ENCODE assay signal across 12 cellular contexts in genomic region chr12:124487065-124487833, GRCh38.
A peak's percentile ranks its signal among the peaks of the same experiment; 100 is the strongest.
DNase-seq lines count a peak whose midpoint lies in the region; ATAC-seq, FAIRE-seq and TF ChIP-seq lines count a peak whose summit lies in the region.
"Had no signal": no experiment of that assay in that cellular context is flagged by ENCODE, and none has a peak within 500 bp of the region (broad histone marks: within the 10 kb centered on the region; RNA-seq: fewer than 3 reads in every experiment).

No MANE protein-coding gene starts in this region.

- no TSS peak for BruUV-seq in K562 (replicated peaks; lab: Mats Ljungman, UMichigan)

- TF ChIP-seq EP300 in K562 (IDR thresholded peaks at IDR 0.05; ENCODE audit: low read length), result no peak

- 0 out of 2 replicates have a peak overlapping the region, but pooled peaks have one; percentile 13 for H2AFZ ChIP-seq in K562 (ENCODE audit: low read depth, low read length)

- H3K4me2 ChIP-seq in K562 (ENCODE audit: insufficient read depth, low read length), result peak overlapping the region; percentile 25; the same call in 1 of the 2 replicates

- H3K36me3 Mint-ChIP-seq in stimulated activated memory B cell treated with anti-CD40 and anti-IgM and Interleukin-4, amounts not matched to agents 10 μg/mL and 1 μg/mL and 100 μg/mL, for 72 hours, result peaks cover 50% of the 10 kb centered on the region
- H3K36me3 Mint-ChIP-seq: natural killer cell treated with Interleukin-12 subunit alpha and Interleukin-12 subunit beta and Interleukin-15 and Interleukin-18, amount 100 ng/mL, for 72 hours had no signal

- ATAC-seq in K562 (peak; percentile 81), HG02642 (IDR thresholded peaks at IDR 0.05; ENCODE audit: poor library complexity, unreplicated experiment) (no peak)
- no peak for ATAC-seq in stimulated activated memory B cell treated with anti-CD40 and anti-IgM and Interleukin-4, amounts not matched to agents 10 μg/mL and 1 μg/mL and 100 μg/mL, for 72 hours
- ATAC-seq: natural killer cell treated with Interleukin-12 subunit alpha and Interleukin-12 subunit beta and Interleukin-15 and Interleukin-18, amount 100 ng/mL, for 72 hours had no signal

- no peak overlapping the region for H3K4me3 Mint-ChIP-seq in stimulated activated memory B cell treated with anti-CD40 and anti-IgM and Interleukin-4, amounts not matched to agents 10 μg/mL and 1 μg/mL and 100 μg/mL, for 72 hours
- H3K4me3 Mint-ChIP-seq: natural killer cell treated with Interleukin-12 subunit alpha and Interleukin-12 subunit beta and Interleukin-15 and Interleukin-18, amount 100 ng/mL, for 72 hours had no signal

- no peaks in the 10 kb centered on the region for H3K27me3 Mint-ChIP-seq in stimulated activated memory B cell treated with anti-CD40 and anti-IgM and Interleukin-4, amounts not matched to agents 10 μg/mL and 1 μg/mL and 100 μg/mL, for 72 hours
- H3K27me3 Mint-ChIP-seq: natural killer cell treated with Interleukin-12 subunit alpha and Interleukin-12 subunit beta and Interleukin-15 and Interleukin-18, amount 100 ng/mL, for 72 hours had no signal

- peaks cover 3% of the 10 kb centered on the region for H3K9me3 Mint-ChIP-seq in stimulated activated memory B cell treated with anti-CD40 and anti-IgM and Interleukin-4, amounts not matched to agents 10 μg/mL and 1 μg/mL and 100 μg/mL, for 72 hours
- H3K9me3 Mint-ChIP-seq: natural killer cell treated with Interleukin-12 subunit alpha and Interleukin-12 subunit beta and Interleukin-15 and Interleukin-18, amount 100 ng/mL, for 72 hours had no signal

- CTCF ChIA-PET in K562 (lab: Yijun Ruan, JAX; ENCODE audit: low intra/inter-chr PET ratio), result no interaction called here

- peaks cover 38 to 82% of the 10 kb centered on the region in 2 experiments for H3K4me1 ChIP-seq in K562 (replicated peaks in 1 of 2; ENCODE audit: control insufficient read depth in 2 of 2, insufficient read depth in 2 of 2, low read length in 2 of 2)
- H3K4me1 ChIP-seq in kidney (ENCODE audit: control insufficient read depth in 1 of 2, insufficient read depth in 1 of 2, low read depth in 1 of 2, low read length in 2 of 2), result peaks cover 0 to 10% of the 10 kb centered on the region in 2 donors
- H3K4me1 ChIP-seq in effector memory CD4-positive, alpha-beta T cell (ENCODE audit: control insufficient read depth, insufficient read depth, low read length, poor library complexity, severe bottlenecking), result no peaks in the 10 kb centered on the region

- POLR2A ChIA-PET in K562 (lab: Yijun Ruan, JAX), result interaction anchor here (0.5 to 0.8 kb wide), 2 partner anchors 15 to 172 kb away, joined by 3 read pairs; no protein-coding TSS in a partner anchor

- H4K20me1 ChIP-seq in K562 (replicated peaks; ENCODE audit: control insufficient read depth, insufficient read depth, low read length), result peaks cover 36% of the 10 kb centered on the region

- peaks cover 37% of the 10 kb centered on the region for H3K79me2 ChIP-seq in K562 (ENCODE audit: control insufficient read depth, insufficient read depth, low read length)

- peak; percentile 60 for DNase-seq in NAMALWA (ENCODE audit: low spot score)
- DNase-seq in K562 (ENCODE audit: extremely low read depth in 1 of 4, low spot score in 3 of 4), result peak; percentile 69 to 91 (median 74)
- DNase-seq in kidney, result peak; percentile 80
- no peak for DNase-seq in effector memory CD4-positive, alpha-beta T cell
- no peak for DNase-seq in stimulated activated CD4-positive, alpha-beta T cell treated with anti-CD3 and anti-CD28 coated beads, Interleukin-1b, Interleukin-23, amount 100 ng/mL, for 48 hours
- DNase-seq: DMS153, NCI-H2171 had no signal

- H3K27ac ChIP-seq in K562 (ENCODE audit: extremely low read depth, low read depth, low read length) (peak overlapping the region; percentile 58; the same call in 2 of the 3 replicates), kidney (ENCODE audit: low read depth in 2 of 2, low read length in 2 of 2) (no peak overlapping the region)
- H3K27ac ChIP-seq in effector memory CD4-positive, alpha-beta T cell (ENCODE audit: insufficient read depth, low read length, poor library complexity, severe bottlenecking), result no peak overlapping the region

- no peak overlapping the region for H3K4me3 ChIP-seq in K562
- no peak overlapping the region for H3K4me3 ChIP-seq in kidney (ENCODE audit: low read length in 2 of 2)
- no peak overlapping the region for H3K4me3 ChIP-seq in effector memory CD4-positive, alpha-beta T cell (ENCODE audit: insufficient read depth, low read depth, low read length, poor library complexity, severe bottlenecking)

- 19% methylated on average over 26 of the region's 27 CpGs for WGBS in K562 (ENCODE audit: insufficient coverage, low coverage, missing lambda C conversion rate)

- H3K9me1 ChIP-seq in K562 (ENCODE audit: control insufficient read depth, insufficient read depth, low read length), result peaks cover 12% of the 10 kb centered on the region

- H3K36me3 ChIP-seq in K562 (ENCODE audit: control insufficient read depth, insufficient read depth, low read length), result peaks cover 41% of the 10 kb centered on the region; the same call in 2 of the 3 replicates
- H3K36me3 ChIP-seq in kidney (ENCODE audit: control insufficient read depth in 1 of 2, insufficient read depth in 2 of 2, low read length in 2 of 2), result peaks cover 0 to 20% of the 10 kb centered on the region in 2 donors
- H3K36me3 ChIP-seq in effector memory CD4-positive, alpha-beta T cell (ENCODE audit: control insufficient read depth, insufficient read depth, low read length), result peaks cover 17% of the 10 kb centered on the region

- H3K9ac ChIP-seq in K562 (ENCODE audit: insufficient read depth in 1 of 2, low read depth in 2 of 2, low read length in 2 of 2) (peak overlapping the region in 1 of 2 experiments; percentile 15; a peak in 1 of 4 replicates), kidney (ENCODE audit: low read length in 2 of 2) (no peak overlapping the region)

- TF ChIP-seq CTCF in K562 (IDR thresholded peaks at IDR 0.05 in 2 of 3, conservative IDR thresholded peaks at IDR 0.05 in 1 of 3; ENCODE audit: insufficient read depth in 2 of 3, low read depth in 1 of 3, low read length in 3 of 3) (no peak), kidney (IDR thresholded peaks at IDR 0.05; ENCODE audit: borderline replicate concordance, extremely low read depth, insufficient read depth) (no peak)

- no peaks in the 10 kb centered on the region for H3K9me3 ChIP-seq in K562 (replicated peaks; ENCODE audit: control insufficient read depth, insufficient read depth, low read depth, low read length)
- H3K9me3 ChIP-seq in kidney (ENCODE audit: control insufficient read depth in 1 of 2, low read length in 2 of 2), result no peaks in the 10 kb centered on the region
- H3K9me3 ChIP-seq in effector memory CD4-positive, alpha-beta T cell (ENCODE audit: control insufficient read depth, low read length), result no peaks in the 10 kb centered on the region

- H3K27ac Mint-ChIP-seq in stimulated activated memory B cell treated with anti-CD40 and anti-IgM and Interleukin-4, amounts not matched to agents 10 μg/mL and 1 μg/mL and 100 μg/mL, for 72 hours, result peak overlapping the region; percentile 34
- H3K27ac Mint-ChIP-seq: natural killer cell treated with Interleukin-12 subunit alpha and Interleukin-12 subunit beta and Interleukin-15 and Interleukin-18, amount 100 ng/mL, for 72 hours had no signal

- peaks cover 76% of the 10 kb centered on the region for H3K4me1 Mint-ChIP-seq in stimulated activated memory B cell treated with anti-CD40 and anti-IgM and Interleukin-4, amounts not matched to agents 10 μg/mL and 1 μg/mL and 100 μg/mL, for 72 hours

- peak; percentile 97 for FAIRE-seq in K562 (lab: Jason Lieb, UNC)
- FAIRE-seq in kidney (lab: Jason Lieb, UNC), result no peak
- FAIRE-seq: endothelial cell of umbilical vein, RCC 7860 had no signal

- in situ Hi-C loops in K562 (cut with MboI), result no loop called here

- intact Hi-C loops in K562 (cut with micrococcal nuclease) (no loop called here), kidney (cut with DNase I) (no loop called here)

- TF ChIP-seq RAD21 in K562 (CRISPR knock-in tag; conservative IDR thresholded peaks at IDR 0.05 in 1 of 2, IDR thresholded peaks at IDR 0.05 in 1 of 2), result no peak

- H3K27me3 ChIP-seq in K562 (ENCODE audit: control insufficient read depth in 2 of 2, insufficient read depth in 2 of 2, low read length in 2 of 2), result no peaks in the 10 kb centered on the region
- H3K27me3 ChIP-seq in effector memory CD4-positive, alpha-beta T cell (replicated peaks; ENCODE audit: control insufficient read depth, insufficient read depth, low read length, poor library complexity, severe bottlenecking), result no peaks in the 10 kb centered on the region

- TF ChIP-seq POLR2A in K562 (conservative IDR thresholded peaks at IDR 0.05), result no peak

TF ChIP-seq in K562, 482 proteins besides CTCF, POLR2A, EP300 and RAD21 (continues in another document):
- peak; percentile 96 for TF ChIP-seq ZBED1 (IDR thresholded peaks at IDR 0.05)
- TF ChIP-seq SMARCA4 (IDR thresholded peaks at IDR 0.05), result peak; percentile 77
- 0 out of 2 replicates have a peak, but pooled peaks have one; percentile 40 for TF ChIP-seq CTBP1 (IDR thresholded peaks at IDR 0.05; ENCODE audit: borderline replicate concordance)
- no peak for TF ChIP-seq KAT7 (CRISPR knock-in tag; IDR thresholded peaks at IDR 0.05; ENCODE audit: borderline replicate concordance)
- no peak for TF ChIP-seq MEF2D (tag; conservative IDR thresholded peaks at IDR 0.05; ENCODE audit: low read depth)
- no peak for TF ChIP-seq HDGF (IDR thresholded peaks at IDR 0.05)
- TF ChIP-seq NR2C1 (IDR thresholded peaks at IDR 0.05), result peak; percentile 72
- 0 out of 2 replicates have a peak, but pooled peaks have one; percentile 31 for TF ChIP-seq NR2C1 (tag; IDR thresholded peaks at IDR 0.05)
- TF ChIP-seq TBL1XR1 (IDR thresholded peaks at IDR 0.05; ENCODE audit: low read length in 2 of 2), result 0 out of 4 replicates have a peak, but pooled peaks of 1 of the 2 experiments have one; percentile 23
- TF ChIP-seq TBP (optimal IDR thresholded peaks at IDR 0.05; ENCODE audit: low read depth, low read length), result no peak
- TF ChIP-seq NFIX (CRISPR knock-in tag; IDR thresholded peaks at IDR 0.05; ENCODE audit: low read depth), result peak; percentile 1; the same call in 1 of the 2 replicates
- TF ChIP-seq NUFIP1 (IDR thresholded peaks at IDR 0.05; ENCODE audit: partially characterized antibody), result no peak

Comparison
In these comparisons a context has a peak if more than half of its experiments do, and no peak if none do; other contexts are left out.
1. DNase-seq: peak in NAMALWA (single experiment), K562 (4 of 4) and kidney (single experiment); none in effector memory CD4-positive, alpha-beta T cell (0 of 3) and stimulated activated CD4-positive, alpha-beta T cell treated with anti-CD3 and anti-CD28 coated beads, Interleukin-1b, Interleukin-23, amount 100 ng/mL, for 48 hours (single experiment).